Comparison of ENCODE assay signal across 8 cellular contexts in genomic region chr7:100874577-100875355, GRCh38. TPM values are rescaled to one million over a fixed set of nuclear protein-coding genes. Genes with fewer than 3 reads are reported as not detected.
DNase-seq lines count a peak whose midpoint lies in the region; ATAC-seq and TF ChIP-seq lines count a peak whose summit lies in the region.

TSS of gene SRRT (plus strand) at chr7:100875103. CDS start at chr7:100875591, 488 bp downstream.

- peak within 1 kb of the TSS; percentile 96 for H3K27ac ChIP-seq in testis

- 1% methylated on average over 48 to 79 of the region's 79 CpGs for WGBS in testis, 2 donors

- no peaks in the 10 kb centered on the region for H3K36me3 ChIP-seq in testis (ENCODE audit: low read depth, missing control alignments)

- TF ChIP-seq POLR2A in testis (IDR thresholded peaks at IDR 0.05): peak; percentile 70

- peaks cover 52% of the 10 kb centered on the region in 2 donors for H3K36me3 Mint-ChIP-seq in activated naive CD4-positive, alpha-beta T cell treated with anti-CD3 and anti-CD28 coated beads, Interleukin-2, amount 50 U/mL, for 72 hours

- no peaks in the 10 kb centered on the region for H3K9me3 Mint-ChIP-seq in activated naive CD4-positive, alpha-beta T cell treated with anti-CD3 and anti-CD28 coated beads, Interleukin-2, amount 50 U/mL, for 72 hours

- no peaks in the 10 kb centered on the region for H3K27me3 ChIP-seq in testis

- peak within 1 kb of the TSS; percentile 76 to 99 for H3K4me3 ChIP-seq in testis

- POLR2A ChIA-PET in GM10248 (lab: Yijun Ruan, JAX): interaction anchor here (0.6 to 5.1 kb wide), 9 partner anchors 10 to 343 kb away, joined by 3 to 46 read pairs (median 4); partner anchors contain the start of genes FBXO24, SLC12A9, UFSP1 and ZNHIT1

- DNase-seq in GM10248 (ENCODE audit: extremely low spot score): peak; percentile 99
- peak; percentile 99 for DNase-seq in NCI-H1092 treated with DMSO at 0.1 percent for 48 hours (lab: John Stamatoyannopoulos, UW)
- peak; percentile 98 for DNase-seq in SKM-1 (lab: John Stamatoyannopoulos, UW; ENCODE audit: unreplicated experiment)
- DNase-seq in activated naive CD4-positive, alpha-beta T cell treated with anti-CD3 and anti-CD28 coated beads, Interleukin-2, amount 50 U/mL, for 72 hours (ENCODE audit: low spot score in 2 of 2): peak; percentile 98
- peak; percentile 84 for DNase-seq in glomerular endothelial cell (ENCODE audit: extremely low read depth, low read depth, low spot score)
- peak; percentile 95 for DNase-seq in omental fat pad (ENCODE audit: low spot score)
- peak; percentile 99 for DNase-seq in testis

- no peaks in the 10 kb centered on the region for H3K9me3 ChIP-seq in testis

- CTCF ChIA-PET in GM10248 (lab: Yijun Ruan, JAX): interaction anchor here (0.8 to 4.0 kb wide), 5 partner anchors 12 to 263 kb away, joined by 3 to 15 read pairs (median 5); partner anchors contain the start of genes POP7 and SLC12A9

- TF ChIP-seq CTCF in GM10248 (IDR thresholded peaks at IDR 0.05; ENCODE audit: control extremely low read depth, extremely low read depth, low read depth, missing control alignments): no peak
- peak in 2 of 3 donors; percentile 45 to 53 for TF ChIP-seq CTCF in omental fat pad (IDR thresholded peaks at IDR 0.05)
- TF ChIP-seq CTCF in testis (IDR thresholded peaks at IDR 0.05): peak; percentile 44 to 94 (median 75)

- H3K27ac Mint-ChIP-seq in activated naive CD4-positive, alpha-beta T cell treated with anti-CD3 and anti-CD28 coated beads, Interleukin-2, amount 50 U/mL, for 72 hours: peak within 1 kb of the TSS; percentile 97 to 99

- intact Hi-C loops in testis (cut with DNase I; ENCODE audit: low total_unique reads): no loop called here

- ATAC-seq in HG02588 (IDR thresholded peaks at IDR 0.05; ENCODE audit: unreplicated experiment) (peak; percentile 85), omental fat pad (ENCODE audit: low FRiP score) (peak; percentile 93)
- ATAC-seq in activated naive CD4-positive, alpha-beta T cell treated with anti-CD3 and anti-CD28 coated beads, Interleukin-2, amount 50 U/mL, for 72 hours: peak; percentile 95 to 97

- peaks cover 27% of the 10 kb centered on the region for H3K4me1 ChIP-seq in testis

RNA-seq across cellular contexts. Expression of gene SRRT, which starts in this region (rescaled TPM):
- total RNA-seq in activated naive CD4-positive, alpha-beta T cell treated with anti-CD3 and anti-CD28 coated beads, Interleukin-2, amount 50 U/mL, for 72 hours: 100 to 1,000 TPM; 205 to 242 TPM
- total RNA-seq in glomerular endothelial cell (71.4 and 79.4 TPM in 2 replicates), omental fat pad (10 to 100 TPM; 44.9 to 87.3 (median 60.9) TPM), testis (100 to 1,000 TPM; 255 to 291 TPM)
- 389 TPM for polyA plus RNA-seq in testis (ENCODE audit: insufficient read depth, low read depth, low replicate concordance)

Comparison
In these comparisons a context has a peak if more than half of its experiments do, and no peak if none do; other contexts are left out.
1. Peak in every context shown above with its lines: DNase-seq, ATAC-seq, H3K4me3 ChIP-seq and H3K27ac ChIP-seq.